In genomic region chr4:72701987-72702819, GRCh38 we compare ENCODE assay signal across 8 cellular contexts.
DNase-seq lines count a peak whose midpoint lies in the region; ATAC-seq and TF ChIP-seq lines count a peak whose summit lies in the region.

No MANE protein-coding gene starts in this region.

- DNase-seq in NCI-H2081 (lab: John Stamatoyannopoulos, UW) (peak; percentile 39 to 49), foreskin melanocyte (peak; percentile 42), pons (ENCODE audit: low spot score) (peak; percentile 72)
- DNase-seq in activated CD8-positive, alpha-beta T cell treated with anti-CD3 and anti-CD28 coated beads for 36 hours: peak; percentile 56

- H3K36me3 Mint-ChIP-seq in activated CD8-positive, alpha-beta T cell treated with anti-CD3 and anti-CD28 coated beads for 36 hours (ENCODE audit: low read depth): no peaks in the 10 kb centered on the region

- peak overlapping the region; percentile 72 for H3K4me3 Mint-ChIP-seq in activated CD8-positive, alpha-beta T cell treated with anti-CD3 and anti-CD28 coated beads for 36 hours

- no peak overlapping the region for H3K27ac ChIP-seq in BLaER1

- intact Hi-C loops in activated CD8-positive, alpha-beta T cell treated with anti-CD3 and anti-CD28 coated beads for 36 hours (cut with micrococcal nuclease): loop anchor here (5.0 kb wide), 1 partner anchor 315 kb away; no protein-coding TSS in a partner anchor

- H3K9me3 Mint-ChIP-seq in activated CD8-positive, alpha-beta T cell treated with anti-CD3 and anti-CD28 coated beads for 36 hours: no peaks in the 10 kb centered on the region

- peak; percentile 89 for ATAC-seq in GM18502 (IDR thresholded peaks at IDR 0.05; ENCODE audit: poor library complexity, unreplicated experiment)
- ATAC-seq in HG02970 (IDR thresholded peaks at IDR 0.05; ENCODE audit: low FRiP score, unreplicated experiment): peak; percentile 74
- ATAC-seq in activated CD8-positive, alpha-beta T cell treated with anti-CD3 and anti-CD28 coated beads for 36 hours: no peak
- no peak for ATAC-seq in GM19023 (IDR thresholded peaks at IDR 0.05; ENCODE audit: unreplicated experiment)

- no peaks in the 10 kb centered on the region for H3K9me3 ChIP-seq in BLaER1

- no peak overlapping the region for H3K9ac ChIP-seq in BLaER1

- H3K27me3 Mint-ChIP-seq in activated CD8-positive, alpha-beta T cell treated with anti-CD3 and anti-CD28 coated beads for 36 hours: no peaks in the 10 kb centered on the region

- peak overlapping the region; percentile 43 for H3K4me2 ChIP-seq in BLaER1

- H3K4me3 ChIP-seq in BLaER1: peak overlapping the region; percentile 22; the same call in 1 of the 2 replicates

- no peaks in the 10 kb centered on the region for H3K4me1 Mint-ChIP-seq in activated CD8-positive, alpha-beta T cell treated with anti-CD3 and anti-CD28 coated beads for 36 hours (ENCODE audit: low read depth)

- no peaks in the 10 kb centered on the region for H3K36me3 ChIP-seq in BLaER1

- H3K27me3 ChIP-seq in BLaER1: no peaks in the 10 kb centered on the region

- no peaks in the 10 kb centered on the region for H4K20me1 ChIP-seq in BLaER1

- CTCF ChIA-PET in activated CD8-positive, alpha-beta T cell treated with anti-CD3 and anti-CD28 coated beads for 36 hours (lab: Charles Lee): interaction anchor here (0.7 to 2.3 kb wide), 5 partner anchors 14 to 1297 kb away, joined by 3 to 17 read pairs (median 4); no protein-coding TSS in a partner anchor

- no peaks in the 10 kb centered on the region for H3K4me1 ChIP-seq in BLaER1

- POLR2A ChIA-PET in activated CD8-positive, alpha-beta T cell treated with anti-CD3 and anti-CD28 coated beads for 36 hours (lab: Charles Lee): no interaction called here

- peak; percentile 78 for TF ChIP-seq CTCF in activated CD8-positive, alpha-beta T cell treated with anti-CD3 and anti-CD28 coated beads for 36 hours (IDR thresholded peaks at IDR 0.05)

- H3K27ac Mint-ChIP-seq in activated CD8-positive, alpha-beta T cell treated with anti-CD3 and anti-CD28 coated beads for 36 hours: no peak overlapping the region

Comparison
In these comparisons a context has a peak if more than half of its experiments do, and no peak if none do; other contexts are left out.
1. ATAC-seq: peak in GM18502 (single experiment) and HG02970 (single experiment); none in activated CD8-positive, alpha-beta T cell treated with anti-CD3 and anti-CD28 coated beads for 36 hours (single experiment) and GM19023 (single experiment).
2. Peak in every context shown above with its lines, with median percentiles within 50 percentile points of each other: DNase-seq.